10 cellular contexts compared by ENCODE assay signal in genomic region chr9:130448035-130448624, GRCh38. TPM values are rescaled to one million over a fixed set of nuclear protein-coding genes. Genes with fewer than 3 reads are reported as not detected.
DNase-seq lines count a peak whose midpoint lies in the region; ATAC-seq, FAIRE-seq and TF ChIP-seq lines count a peak whose summit lies in the region.
"Had no signal": no experiment of that assay in that cellular context is flagged by ENCODE, and none has a peak within 500 bp of the region (broad histone marks: within the 10 kb centered on the region; RNA-seq: fewer than 3 reads in every experiment).

No MANE protein-coding gene starts in this region.

- intact Hi-C loops in body of pancreas (cut with DNase I) = no loop called here

- H3K27me3 ChIP-seq in body of pancreas = no peaks in the 10 kb centered on the region

- ATAC-seq in body of pancreas (no peak), GM18861 (IDR thresholded peaks at IDR 0.05; ENCODE audit: unreplicated experiment) (no peak)
- ATAC-seq: activated T-helper 17 cell treated with anti-CD3 and anti-CD28 coated beads, Interleukin-2, amount 50 U/mL, for 72 hours; mucosa of descending colon had no signal

- WGBS in body of pancreas, 2 donors = 67 to 73% methylated on average over 12 of the region's 12 CpGs

- DNase-seq in AG10803 (ENCODE audit: low read depth) (peak; percentile 74), GM12891 (ENCODE audit: insufficient read length, low spot score) (no peak), RPMI7951 (ENCODE audit: low read depth) (peak; percentile 90), fibroblast of mammary gland (ENCODE audit: low read depth) (peak; percentile 31), body of pancreas (no peak), DMS153 treated with DMSO at 0.1 percent for 48 hours (lab: John Stamatoyannopoulos, UW; ENCODE audit: unreplicated experiment) (no peak), NCI-H2227 (lab: John Stamatoyannopoulos, UW; ENCODE audit: unreplicated experiment) (no peak)

- FAIRE-seq in GM12891 (lab: Jason Lieb, UNC) = peak; percentile 9

- TF ChIP-seq CTCF in AG10803 (conservative IDR thresholded peaks at IDR 0.05; ENCODE audit: low read length) = no peak
- no peak for TF ChIP-seq CTCF in fibroblast of mammary gland (conservative IDR thresholded peaks at IDR 0.05; ENCODE audit: control insufficient read depth, insufficient read depth, low read depth, low read length)
- no peak for TF ChIP-seq CTCF in body of pancreas (IDR thresholded peaks at IDR 0.05)

- peaks cover 63% of the 10 kb centered on the region for H3K4me1 ChIP-seq in body of pancreas

- H3K9me3 ChIP-seq in body of pancreas = no peaks in the 10 kb centered on the region
- H3K9me3 ChIP-seq: mucosa of descending colon had no signal

- H3K27ac ChIP-seq in body of pancreas = no peak overlapping the region

- TF ChIP-seq POLR2A in GM12891 (IDR thresholded peaks at IDR 0.05; ENCODE audit: low read depth, low read length) = no peak
- TF ChIP-seq POLR2A in body of pancreas (IDR thresholded peaks at IDR 0.05) = no peak

- H3K4me3 ChIP-seq in AG10803 (ENCODE audit: low read length) (peak overlapping the region; percentile 83), fibroblast of mammary gland (ENCODE audit: control insufficient read depth, low read depth, low read length) (no peak overlapping the region), body of pancreas (no peak overlapping the region)
- H3K4me3 ChIP-seq: mucosa of descending colon had no signal

- H3K36me3 ChIP-seq in body of pancreas (replicated peaks in 1 of 2; ENCODE audit: insufficient read depth in 1 of 2, low read depth in 2 of 2) = no peaks in the 10 kb centered on the region

TF ChIP-seq in GM12891, 5 proteins besides CTCF, POLR2A, EP300 and RAD21:
- no peak for TF ChIP-seq PAX5 (IDR thresholded peaks at IDR 0.05; ENCODE audit: insufficient read depth, low read length, severe bottlenecking)
- no peak for TF ChIP-seq SPI1 (IDR thresholded peaks at IDR 0.05; ENCODE audit: low read depth, low read length)
- no peak for TF ChIP-seq TAF1 (IDR thresholded peaks at IDR 0.05; ENCODE audit: low read depth, low read length)
- no peak for TF ChIP-seq POLR2AphosphoS5 (IDR thresholded peaks at IDR 0.05; ENCODE audit: low read depth, low read length)
- no peak for TF ChIP-seq POU2F2 (IDR thresholded peaks at IDR 0.05; ENCODE audit: low read depth, low read length)

RNA-seq across cellular contexts. Expression of gene ASS1, which starts 3.4 kb away (rescaled TPM):
- polyA plus RNA-seq in GM12891 (2012; ENCODE audit: low read depth, missing spikeins) = 1.1 TPM
- 247 and 249 TPM in 2 replicates for total RNA-seq in RPMI7951 (2014; rRNA removed; shearing (Covaris generic))
- total RNA-seq in body of pancreas = 100 to 1,000 TPM in 1 of 2 donors, 10 to 100 TPM in 1; 31.6 to 120 TPM

Comparison
In these comparisons a context has a peak if more than half of its experiments do, and no peak if none do; other contexts are left out.
1. DNase-seq: peak in AG10803 (single experiment), RPMI7951 (single experiment) and fibroblast of mammary gland (single experiment); none in GM12891 (single experiment), body of pancreas (0 of 4), DMS153 treated with DMSO at 0.1 percent for 48 hours (single experiment) and NCI-H2227 (single experiment).